In genomic region chr5:77993799-77994318, GRCh38 we compare ENCODE assay signal across 14 cellular contexts.
A peak's percentile ranks its signal among the peaks of the same experiment; 100 is the strongest.
DNase-seq lines count a peak whose midpoint lies in the region; ATAC-seq and TF ChIP-seq lines count a peak whose summit lies in the region.
"Had no signal": no experiment of that assay in that cellular context is flagged by ENCODE, and none has a peak within 500 bp of the region (broad histone marks: within the 10 kb centered on the region; RNA-seq: fewer than 3 reads in every experiment).

No MANE protein-coding gene starts in this region.

- TF ChIP-seq CTCF in thoracic aorta (IDR thresholded peaks at IDR 0.05) = no peak

- ATAC-seq in thoracic aorta (ENCODE audit: insufficient number of reproducible peaks, low FRiP score, low read depth) (no peak), HG02571 (IDR thresholded peaks at IDR 0.05; ENCODE audit: unreplicated experiment) (no peak)
- ATAC-seq: body of pancreas; lower lobe of right lung; stimulated activated memory B cell treated with anti-CD40 and anti-IgM and Interleukin-4, amounts not matched to agents 10 μg/mL and 1 μg/mL and 100 μg/mL, for 72 hours had no signal

- H3K4me3 ChIP-seq in SJCRH30 = peak overlapping the region; percentile 35
- no peak overlapping the region for H3K4me3 ChIP-seq in thoracic aorta
- H3K4me3 ChIP-seq: body of pancreas, lower lobe of right lung, vagina had no signal

- H3K4me1 ChIP-seq in SJCRH30 (peaks cover 79% of the 10 kb centered on the region), thoracic aorta (ENCODE audit: control insufficient read depth in 1 of 2, low read depth in 2 of 2) (peaks cover 17 to 41% of the 10 kb centered on the region in 2 donors)
- H3K4me1 ChIP-seq: body of pancreas, lower lobe of right lung had no signal

- H3K27ac ChIP-seq in SJCRH30 (peak overlapping the region; percentile 98), layer of hippocampus (ENCODE audit: low read depth, low read length) (peak overlapping the region; percentile 96), thoracic aorta (peak overlapping the region; percentile 73 to 76)
- H3K27ac ChIP-seq: body of pancreas, lower lobe of right lung, vagina had no signal

- DNase-seq in NCI-H82 (lab: John Stamatoyannopoulos, UW) = peak; percentile 60
- no peak for DNase-seq in NCI-H82 treated with DMSO at 0.1 percent for 48 hours (lab: John Stamatoyannopoulos, UW; ENCODE audit: unreplicated experiment)
- DNase-seq in SJCRH30 = peak; percentile 98 to 99
- no peak for DNase-seq in thoracic aorta (ENCODE audit: low spot score)
- DNase-seq in mucosa of gallbladder (ENCODE audit: low spot score) = no peak
- no peak for DNase-seq in NOMO-1 treated with DMSO at 0.1 percent for 48 hours (lab: John Stamatoyannopoulos, UW; ENCODE audit: unreplicated experiment)
- DNase-seq: body of pancreas; effector CD8-positive, alpha-beta T cell; IMR-90; lower lobe of right lung had no signal

- no peaks in the 10 kb centered on the region for H3K9me3 ChIP-seq in SJCRH30 (replicated peaks)
- no peaks in the 10 kb centered on the region for H3K9me3 ChIP-seq in thoracic aorta
- H3K9me3 ChIP-seq: body of pancreas, lower lobe of right lung, vagina had no signal

- H3K27me3 ChIP-seq in SJCRH30 (no peaks in the 10 kb centered on the region), layer of hippocampus (ENCODE audit: control insufficient read depth, insufficient read depth, low read length) (no peaks in the 10 kb centered on the region), thoracic aorta (replicated peaks; ENCODE audit: insufficient read depth) (no peaks in the 10 kb centered on the region)
- H3K27me3 ChIP-seq: body of pancreas, vagina had no signal

- H3K36me3 ChIP-seq in SJCRH30 = no peaks in the 10 kb centered on the region
- no peaks in the 10 kb centered on the region for H3K36me3 ChIP-seq in thoracic aorta

Comparison
In these comparisons a context has a peak if more than half of its experiments do, and no peak if none do; other contexts are left out.
1. DNase-seq: peak in NCI-H82 (single experiment) and SJCRH30 (2 of 2); none in NCI-H82 treated with DMSO at 0.1 percent for 48 hours (single experiment), thoracic aorta (single experiment), mucosa of gallbladder (single experiment) and NOMO-1 treated with DMSO at 0.1 percent for 48 hours (single experiment).
2. Peak in every context shown above with its lines, with median percentiles within 50 percentile points of each other: H3K27ac ChIP-seq.